12 cellular contexts compared by ENCODE assay signal in genomic region chr7:101934618-101935017, GRCh38.
A peak's percentile ranks its signal among the peaks of the same experiment; 100 is the strongest.
DNase-seq lines count a peak whose midpoint lies in the region; ATAC-seq and TF ChIP-seq lines count a peak whose summit lies in the region.
"Had no signal": no experiment of that assay in that cellular context is flagged by ENCODE, and none has a peak within 500 bp of the region (broad histone marks: within the 10 kb centered on the region; RNA-seq: fewer than 3 reads in every experiment).

No MANE protein-coding gene starts in this region.

- H3K9me3 Mint-ChIP-seq in glutamatergic neuron (ENCODE audit: unreplicated experiment), result peaks cover 6% of the 10 kb centered on the region

- no peaks in the 10 kb centered on the region for H3K36me3 Mint-ChIP-seq in glutamatergic neuron (ENCODE audit: unreplicated experiment)

- H2AFZ ChIP-seq in OCI-LY3 (ENCODE audit: low read depth, low read length), result no peak overlapping the region

- ATAC-seq in HG03432 (IDR thresholded peaks at IDR 0.05; ENCODE audit: unreplicated experiment), result no peak
- ATAC-seq: HCT116 had no signal

- no peak overlapping the region for H3K4me3 Mint-ChIP-seq in glutamatergic neuron (ENCODE audit: unreplicated experiment)
- H3K4me3 Mint-ChIP-seq: activated T-helper 1 cell treated with anti-CD3 and anti-CD28 coated beads, Interleukin-12 subunit alpha, Interleukin-12 subunit beta, Interleukin-2, Interleukin-4 antibody, amounts not matched to agents 30 ng/mL and 10 ng/mL and 1 ng/mL, durations not matched to agents 14 hours and 24 hours and 36 hours had no signal

- no peak for TF ChIP-seq POLR2A in tibial nerve (IDR thresholded peaks at IDR 0.05)

- H4K20me1 ChIP-seq in OCI-LY3 (ENCODE audit: insufficient read depth, low read length), result peaks cover 65% of the 10 kb centered on the region

- peak overlapping the region; percentile 56 for H3K4me2 ChIP-seq in OCI-LY3 (ENCODE audit: low read length)

- H3K27me3 Mint-ChIP-seq in glutamatergic neuron (ENCODE audit: unreplicated experiment), result peaks cover 8% of the 10 kb centered on the region

- H3K4me1 ChIP-seq in OCI-LY3 (ENCODE audit: low read length) (peaks cover 55% of the 10 kb centered on the region), mucosa of stomach (ENCODE audit: control insufficient read depth, insufficient read depth, low read length) (peaks cover 38% of the 10 kb centered on the region), tibial nerve (peaks cover 0 to 40% (median 8%) of the 10 kb centered on the region in 4 donors)

- H3K36me3 ChIP-seq in OCI-LY3 (replicated peaks; ENCODE audit: low read depth, low read length) (peaks cover 11% of the 10 kb centered on the region), mucosa of stomach (ENCODE audit: control insufficient read depth, insufficient read depth, low read length) (no peaks in the 10 kb centered on the region), tibial nerve (no peaks in the 10 kb centered on the region)

- H3K79me2 ChIP-seq in OCI-LY3 (ENCODE audit: low read length), result peaks cover 53% of the 10 kb centered on the region

- 58 to 59% methylated on average over 11 of the region's 11 CpGs for WGBS in tibial nerve, 2 donors

- peaks cover 53% of the 10 kb centered on the region for H3K4me1 Mint-ChIP-seq in glutamatergic neuron (ENCODE audit: low read depth, unreplicated experiment)

- TF ChIP-seq EP300 in tibial nerve (IDR thresholded peaks at IDR 0.05), result no peak

- H3K9me3 ChIP-seq in OCI-LY3 (ENCODE audit: insufficient read depth, low read length) (0 out of 2 replicates have a peak, but pooled peaks cover 3% of the 10 kb centered on the region), mucosa of stomach (ENCODE audit: control insufficient read depth, low read length) (no peaks in the 10 kb centered on the region), tibial nerve (no peaks in the 10 kb centered on the region)

- no peak overlapping the region for H3K4me3 ChIP-seq in OCI-LY3 (ENCODE audit: low read length)
- no peak overlapping the region for H3K4me3 ChIP-seq in mucosa of stomach (ENCODE audit: low read length)
- H3K4me3 ChIP-seq in tibial nerve, result peak overlapping the region in 1 of 4 donors; percentile 2

- no peak for TF ChIP-seq CTCF in OCI-LY3 (IDR thresholded peaks at IDR 0.05; ENCODE audit: low read depth, low read length)
- TF ChIP-seq CTCF in glutamatergic neuron (IDR thresholded peaks at IDR 0.05; ENCODE audit: partially characterized antibody, unreplicated experiment), result no peak
- TF ChIP-seq CTCF in tibial nerve (IDR thresholded peaks at IDR 0.05), result no peak

- DNase-seq in glutamatergic neuron (no peak), tibial nerve (ENCODE audit: low spot score in 2 of 2) (no peak), epidermal melanocyte (ENCODE audit: insufficient read length, low spot score) (no peak), SHP77 (lab: John Stamatoyannopoulos, UW) (no peak)
- no peak for DNase-seq in central memory CD4-positive, alpha-beta T cell
- DNase-seq: left cardiac atrium, NCI-H446 had no signal

- H3K27ac ChIP-seq in OCI-LY3 (ENCODE audit: low read length) (no peak overlapping the region), tibial nerve (peak overlapping the region in 3 of 4 donors; percentile 1 to 77 (median 3))

- H3K27ac Mint-ChIP-seq in glutamatergic neuron (ENCODE audit: unreplicated experiment), result peak overlapping the region; percentile 43
- H3K27ac Mint-ChIP-seq: activated T-helper 1 cell treated with anti-CD3 and anti-CD28 coated beads, Interleukin-12 subunit alpha, Interleukin-12 subunit beta, Interleukin-2, Interleukin-4 antibody, amounts not matched to agents 30 ng/mL and 10 ng/mL and 1 ng/mL, durations not matched to agents 14 hours and 24 hours and 36 hours had no signal

- H3K27me3 ChIP-seq in OCI-LY3 (ENCODE audit: low read depth, low read length) (no peaks in the 10 kb centered on the region; the same call in 1 of the 2 replicates), mucosa of stomach (ENCODE audit: control insufficient read depth, insufficient read depth, low read length) (no peaks in the 10 kb centered on the region), tibial nerve (no peaks in the 10 kb centered on the region)

- H3K9ac ChIP-seq in OCI-LY3 (ENCODE audit: low read length), result no peak overlapping the region
- peak overlapping the region; percentile 44 for H3K9ac ChIP-seq in mucosa of stomach (ENCODE audit: low read length)
